Comparison of ENCODE assay signal across 1 cellular context in the genomic region with DNA sequence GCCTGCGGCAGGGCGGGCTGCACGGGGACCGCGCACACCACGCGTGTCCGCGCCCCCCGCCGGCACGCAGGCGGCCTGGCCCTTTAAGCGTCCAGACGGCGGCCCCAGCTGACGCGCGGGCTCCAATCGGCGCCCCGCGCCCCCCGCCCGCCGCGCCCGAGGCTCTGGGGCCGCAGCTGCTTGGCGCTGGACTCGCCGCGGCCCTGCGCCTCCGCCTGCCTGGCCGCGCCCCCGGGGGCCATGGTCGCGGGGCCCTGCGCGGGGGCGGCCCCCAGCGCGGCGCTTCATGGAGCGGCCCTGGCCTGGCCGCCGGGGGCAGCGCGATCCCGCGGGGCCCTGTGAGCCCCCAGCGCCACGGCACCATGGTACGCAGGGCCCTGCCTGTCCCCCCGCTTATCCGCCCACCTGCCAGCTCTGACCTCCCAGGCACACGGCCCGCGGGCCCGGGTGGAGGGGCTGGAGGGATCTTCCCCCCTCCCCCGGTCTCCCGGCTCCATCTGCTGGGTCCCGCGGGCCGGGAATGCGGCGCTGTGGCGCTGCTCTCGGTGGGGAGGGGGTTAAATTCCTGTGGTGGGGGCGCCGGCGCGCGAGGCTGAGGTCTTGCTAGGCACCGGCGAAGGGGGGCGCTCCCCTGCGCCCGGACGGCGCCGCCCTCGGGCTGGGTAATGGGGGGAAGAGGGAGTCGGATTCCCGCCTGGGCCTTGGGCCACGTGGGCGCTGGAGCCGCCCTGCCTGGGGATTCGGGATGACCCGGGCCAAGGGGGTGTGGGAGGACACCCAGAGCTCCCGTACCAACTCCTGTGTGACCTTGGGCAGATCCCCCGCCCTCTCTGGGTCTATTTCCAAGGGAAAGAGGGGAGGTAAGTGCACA.
A peak's percentile ranks its signal among the peaks of the same experiment; 100 is the strongest.
TF ChIP-seq lines count a peak whose summit lies in the region.

No MANE protein-coding gene starts in this region.

TF ChIP-seq in K562, 482 proteins besides CTCF, POLR2A, EP300 and RAD21 (continued from another document):
- TF ChIP-seq, protein P1, sequence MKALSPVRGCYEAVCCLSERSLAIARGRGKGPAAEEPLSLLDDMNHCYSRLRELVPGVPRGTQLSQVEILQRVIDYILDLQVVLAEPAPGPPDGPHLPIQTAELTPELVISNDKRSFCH (CRISPR knock-in tag; IDR thresholded peaks at IDR 0.05) = no peak
- TF ChIP-seq, protein P1 (tag; IDR thresholded peaks at IDR 0.05) = peak; percentile 35; the same call in 1 of the 2 replicates
- TF ChIP-seq SIN3A (IDR thresholded peaks at IDR 0.05; ENCODE audit: borderline replicate concordance in 2 of 2, control insufficient read depth in 1 of 2, low read depth in 2 of 2, low read length in 2 of 2) = peak in 1 of 2 experiments; percentile 66; a peak in 1 of 4 replicates
- TF ChIP-seq, protein P2, sequence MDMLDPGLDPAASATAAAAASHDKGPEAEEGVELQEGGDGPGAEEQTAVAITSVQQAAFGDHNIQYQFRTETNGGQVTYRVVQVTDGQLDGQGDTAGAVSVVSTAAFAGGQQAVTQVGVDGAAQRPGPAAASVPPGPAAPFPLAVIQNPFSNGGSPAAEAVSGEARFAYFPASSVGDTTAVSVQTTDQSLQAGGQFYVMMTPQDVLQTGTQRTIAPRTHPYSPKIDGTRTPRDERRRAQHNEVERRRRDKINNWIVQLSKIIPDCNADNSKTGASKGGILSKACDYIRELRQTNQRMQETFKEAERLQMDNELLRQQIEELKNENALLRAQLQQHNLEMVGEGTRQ (CRISPR knock-in tag; IDR thresholded peaks at IDR 0.05) = peak; percentile 71
- no peak for TF ChIP-seq ASH1L (IDR thresholded peaks at IDR 0.05; ENCODE audit: borderline replicate concordance, low read depth, partially characterized antibody)
- TF ChIP-seq TEAD2 (tag; IDR thresholded peaks at IDR 0.05) = peak; percentile 89
- TF ChIP-seq XRCC5 (IDR thresholded peaks at IDR 0.05; ENCODE audit: low read depth, low read length) = 0 out of 2 replicates have a peak, but pooled peaks have one; percentile 28
- peak; percentile 69; the same call in 1 of the 2 replicates for TF ChIP-seq EP400 (IDR thresholded peaks at IDR 0.05)
- TF ChIP-seq NFYB (IDR thresholded peaks at IDR 0.05; ENCODE audit: extremely low read depth, insufficient read length) = peak; percentile 61
- peak; percentile 95 to 97 for TF ChIP-seq MAZ (CRISPR knock-in tag; conservative IDR thresholded peaks at IDR 0.05 in 1 of 2, IDR thresholded peaks at IDR 0.05 in 1 of 2)
- TF ChIP-seq L3MBTL2 (IDR thresholded peaks at IDR 0.05) = peak; percentile 94
- TF ChIP-seq ZNF589 (CRISPR knock-in tag; IDR thresholded peaks at IDR 0.05; ENCODE audit: low read depth) = 0 out of 2 replicates have a peak, but pooled peaks have one; percentile 34
- TF ChIP-seq, protein P3, sequence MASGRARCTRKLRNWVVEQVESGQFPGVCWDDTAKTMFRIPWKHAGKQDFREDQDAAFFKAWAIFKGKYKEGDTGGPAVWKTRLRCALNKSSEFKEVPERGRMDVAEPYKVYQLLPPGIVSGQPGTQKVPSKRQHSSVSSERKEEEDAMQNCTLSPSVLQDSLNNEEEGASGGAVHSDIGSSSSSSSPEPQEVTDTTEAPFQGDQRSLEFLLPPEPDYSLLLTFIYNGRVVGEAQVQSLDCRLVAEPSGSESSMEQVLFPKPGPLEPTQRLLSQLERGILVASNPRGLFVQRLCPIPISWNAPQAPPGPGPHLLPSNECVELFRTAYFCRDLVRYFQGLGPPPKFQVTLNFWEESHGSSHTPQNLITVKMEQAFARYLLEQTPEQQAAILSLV (tag; IDR thresholded peaks at IDR 0.05) = no peak
- TF ChIP-seq GABPB1 (CRISPR knock-in tag; IDR thresholded peaks at IDR 0.05) = peak; percentile 50; the same call in 1 of the 2 replicates
- TF ChIP-seq CTBP1 (IDR thresholded peaks at IDR 0.05; ENCODE audit: borderline replicate concordance) = peak; percentile 32; the same call in 1 of the 2 replicates
- no peak for TF ChIP-seq ZNF134 (CRISPR knock-in tag; conservative IDR thresholded peaks at IDR 0.05)
- no peak for TF ChIP-seq DDX20 (tag; IDR thresholded peaks at IDR 0.05; ENCODE audit: low read depth)
- TF ChIP-seq TAF1 (IDR thresholded peaks at IDR 0.05; ENCODE audit: control insufficient read depth, extremely low read depth, insufficient read depth, low read length, severe bottlenecking) = peak; percentile 18
- peak; percentile 65 for TF ChIP-seq CXXC5 (CRISPR knock-in tag; IDR thresholded peaks at IDR 0.05)
- TF ChIP-seq, protein P4, sequence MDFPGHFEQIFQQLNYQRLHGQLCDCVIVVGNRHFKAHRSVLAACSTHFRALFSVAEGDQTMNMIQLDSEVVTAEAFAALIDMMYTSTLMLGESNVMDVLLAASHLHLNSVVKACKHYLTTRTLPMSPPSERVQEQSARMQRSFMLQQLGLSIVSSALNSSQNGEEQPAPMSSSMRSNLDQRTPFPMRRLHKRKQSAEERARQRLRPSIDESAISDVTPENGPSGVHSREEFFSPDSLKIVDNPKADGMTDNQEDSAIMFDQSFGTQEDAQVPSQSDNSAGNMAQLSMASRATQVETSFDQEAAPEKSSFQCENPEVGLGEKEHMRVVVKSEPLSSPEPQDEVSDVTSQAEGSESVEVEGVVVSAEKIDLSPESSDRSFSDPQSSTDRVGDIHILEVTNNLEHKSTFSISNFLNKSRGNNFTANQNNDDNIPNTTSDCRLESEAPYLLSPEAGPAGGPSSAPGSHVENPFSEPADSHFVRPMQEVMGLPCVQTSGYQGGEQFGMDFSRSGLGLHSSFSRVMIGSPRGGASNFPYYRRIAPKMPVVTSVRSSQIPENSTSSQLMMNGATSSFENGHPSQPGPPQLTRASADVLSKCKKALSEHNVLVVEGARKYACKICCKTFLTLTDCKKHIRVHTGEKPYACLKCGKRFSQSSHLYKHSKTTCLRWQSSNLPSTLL (IDR thresholded peaks at IDR 0.05) = no peak
- TF ChIP-seq YY1 (IDR thresholded peaks at IDR 0.05; ENCODE audit: borderline replicate concordance in 1 of 3, control insufficient read depth in 1 of 3, extremely low read depth in 1 of 3, insufficient read depth in 3 of 3, insufficient read length in 1 of 3, insufficient replicate concordance in 2 of 3, low read depth in 1 of 3, low read length in 2 of 3) = peak in 2 of 3 experiments; percentile 53 to 80
- peak; percentile 81 for TF ChIP-seq ZFX (CRISPR knock-in tag; IDR thresholded peaks at IDR 0.05)
- TF ChIP-seq KLF1 (tag; IDR thresholded peaks at IDR 0.05) = no peak
- TF ChIP-seq TCF7 (IDR thresholded peaks at IDR 0.05; ENCODE audit: borderline replicate concordance) = no peak
- 0 out of 2 replicates have a peak, but pooled peaks have one; percentile 14 for TF ChIP-seq ZKSCAN1 (IDR thresholded peaks at IDR 0.05; ENCODE audit: low read depth, low read length)
- no peak for TF ChIP-seq ZNF717 (CRISPR knock-in tag; IDR thresholded peaks at IDR 0.05)
- TF ChIP-seq, protein P5, sequence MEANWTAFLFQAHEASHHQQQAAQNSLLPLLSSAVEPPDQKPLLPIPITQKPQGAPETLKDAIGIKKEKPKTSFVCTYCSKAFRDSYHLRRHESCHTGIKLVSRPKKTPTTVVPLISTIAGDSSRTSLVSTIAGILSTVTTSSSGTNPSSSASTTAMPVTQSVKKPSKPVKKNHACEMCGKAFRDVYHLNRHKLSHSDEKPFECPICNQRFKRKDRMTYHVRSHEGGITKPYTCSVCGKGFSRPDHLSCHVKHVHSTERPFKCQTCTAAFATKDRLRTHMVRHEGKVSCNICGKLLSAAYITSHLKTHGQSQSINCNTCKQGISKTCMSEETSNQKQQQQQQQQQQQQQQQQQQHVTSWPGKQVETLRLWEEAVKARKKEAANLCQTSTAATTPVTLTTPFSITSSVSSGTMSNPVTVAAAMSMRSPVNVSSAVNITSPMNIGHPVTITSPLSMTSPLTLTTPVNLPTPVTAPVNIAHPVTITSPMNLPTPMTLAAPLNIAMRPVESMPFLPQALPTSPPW (CRISPR knock-in tag; IDR thresholded peaks at IDR 0.05) = peak; percentile 83
- TF ChIP-seq, protein P6, sequence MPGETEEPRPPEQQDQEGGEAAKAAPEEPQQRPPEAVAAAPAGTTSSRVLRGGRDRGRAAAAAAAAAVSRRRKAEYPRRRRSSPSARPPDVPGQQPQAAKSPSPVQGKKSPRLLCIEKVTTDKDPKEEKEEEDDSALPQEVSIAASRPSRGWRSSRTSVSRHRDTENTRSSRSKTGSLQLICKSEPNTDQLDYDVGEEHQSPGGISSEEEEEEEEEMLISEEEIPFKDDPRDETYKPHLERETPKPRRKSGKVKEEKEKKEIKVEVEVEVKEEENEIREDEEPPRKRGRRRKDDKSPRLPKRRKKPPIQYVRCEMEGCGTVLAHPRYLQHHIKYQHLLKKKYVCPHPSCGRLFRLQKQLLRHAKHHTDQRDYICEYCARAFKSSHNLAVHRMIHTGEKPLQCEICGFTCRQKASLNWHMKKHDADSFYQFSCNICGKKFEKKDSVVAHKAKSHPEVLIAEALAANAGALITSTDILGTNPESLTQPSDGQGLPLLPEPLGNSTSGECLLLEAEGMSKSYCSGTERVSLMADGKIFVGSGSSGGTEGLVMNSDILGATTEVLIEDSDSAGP (CRISPR knock-in tag; IDR thresholded peaks at IDR 0.05) = peak; percentile 90
- TF ChIP-seq POLR2AphosphoS5 (IDR thresholded peaks at IDR 0.05; ENCODE audit: control insufficient read depth, insufficient read depth, low read depth, low read length) = 0 out of 2 replicates have a peak, but pooled peaks have one; percentile 14
- no peak for TF ChIP-seq JUNB (CRISPR knock-in tag; conservative IDR thresholded peaks at IDR 0.05)
- TF ChIP-seq GATAD2A (IDR thresholded peaks at IDR 0.05) = peak; percentile 48; the same call in 1 of the 2 replicates
- peak; percentile 93 for TF ChIP-seq PCBP1 (IDR thresholded peaks at IDR 0.05; ENCODE audit: low read depth, low read length, poor library complexity, severe bottlenecking)
- TF ChIP-seq POLR2G (IDR thresholded peaks at IDR 0.05; ENCODE audit: low read depth, low read length) = peak; percentile 75
- no peak for TF ChIP-seq ZFP1 (CRISPR knock-in tag; IDR thresholded peaks at IDR 0.05)
- peak; percentile 51; the same call in 1 of the 2 replicates for TF ChIP-seq RB1 (IDR thresholded peaks at IDR 0.05; ENCODE audit: low read depth)
- TF ChIP-seq KDM1A (IDR thresholded peaks at IDR 0.05) = 0 out of 4 replicates have a peak, but pooled peaks of 1 of the 2 experiments have one; percentile 22
- no peak for TF ChIP-seq ZNF695 (CRISPR knock-in tag; IDR thresholded peaks at IDR 0.05)
- peak; percentile 48 for TF ChIP-seq CCNT2 (IDR thresholded peaks at IDR 0.05; ENCODE audit: borderline replicate concordance, extremely low read depth, insufficient read length, low read depth, low read length)
- peak; percentile 29 for TF ChIP-seq KDM5B (IDR thresholded peaks at IDR 0.05; ENCODE audit: insufficient replicate concordance, low read depth, low read length)
- no peak for TF ChIP-seq RFX1 (IDR thresholded peaks at IDR 0.05)
- TF ChIP-seq MYC (IDR thresholded peaks at IDR 0.05; ENCODE audit: low read depth, low read length) = peak; percentile 75
- TF ChIP-seq MYC (CRISPR knock-in tag; IDR thresholded peaks at IDR 0.05; ENCODE audit: borderline replicate concordance, low read depth) = peak; percentile 83; the same call in 1 of the 2 replicates
- no peak for TF ChIP-seq NR1H2 (CRISPR knock-in tag; IDR thresholded peaks at IDR 0.05)
